In genomic region chr7:73758581-73759138, GRCh38 we compare ENCODE assay signal across 29 cellular contexts. TPM values are rescaled to one million over a fixed set of nuclear protein-coding genes. Genes with fewer than 3 reads are reported as not detected.
DNase-seq lines count a peak whose midpoint lies in the region; ATAC-seq and TF ChIP-seq lines count a peak whose summit lies in the region.
"Had no signal": no experiment of that assay in that cellular context is flagged by ENCODE, and none has a peak within 500 bp of the region (broad histone marks: within the 10 kb centered on the region; RNA-seq: fewer than 3 reads in every experiment).

No MANE protein-coding gene starts in this region.

- no peaks in the 10 kb centered on the region for H3K36me3 Mint-ChIP-seq in natural killer cell treated with Interleukin-12 subunit alpha and Interleukin-12 subunit beta and Interleukin-15 and Interleukin-18, amount 100 ng/mL, for 72 hours
- H3K36me3 Mint-ChIP-seq in natural killer cell, result no peaks in the 10 kb centered on the region
- H3K36me3 Mint-ChIP-seq in activated CD4-positive, alpha-beta T cell treated with anti-CD3 and anti-CD28 coated beads, Interleukin-2, amount 10 ng/mL, durations not matched to agents 7 days and 5 days (ENCODE audit: low read depth), result no peaks in the 10 kb centered on the region
- H3K36me3 Mint-ChIP-seq: stimulated activated effector memory CD8-positive, alpha-beta T cell treated with anti-CD3 and anti-CD28 coated beads, Interleukin-12 subunit alpha, Interleukin-12 subunit beta, amount 100 ng/mL, for 72 hours had no signal

- TF ChIP-seq POLR2A in right lobe of liver (IDR thresholded peaks at IDR 0.05) (no peak), transverse colon (IDR thresholded peaks at IDR 0.05) (peak; percentile 85)

- no peaks in the 10 kb centered on the region for H3K9me3 ChIP-seq in right lobe of liver
- no peaks in the 10 kb centered on the region for H3K9me3 ChIP-seq in transverse colon
- H3K9me3 ChIP-seq: BLaER1 treated with 17β-estradiol and CSF1 and Interleukin-3, amounts not matched to agents 10 nM and 100 nM; suprapubic skin; uterus had no signal

- H3K27me3 ChIP-seq in right lobe of liver, result no peaks in the 10 kb centered on the region
- no peaks in the 10 kb centered on the region for H3K27me3 ChIP-seq in transverse colon
- H3K27me3 ChIP-seq: BLaER1 treated with 17β-estradiol and CSF1 and Interleukin-3, amounts not matched to agents 10 nM and 100 nM; suprapubic skin; uterus had no signal

- H3K27ac ChIP-seq in VCaP, result peak overlapping the region; percentile 87
- H3K27ac ChIP-seq in right lobe of liver, result no peak overlapping the region
- peak overlapping the region; percentile 80 to 91 (median 88) for H3K27ac ChIP-seq in transverse colon
- H3K27ac ChIP-seq: BLaER1 treated with 17β-estradiol and CSF1 and Interleukin-3, amounts not matched to agents 10 nM and 100 nM; coronary artery; KMS-11; suprapubic skin; uterus had no signal

- in situ Hi-C loops in transverse colon (cut with MboI; ENCODE audit: low pct_ligation_motif_present in 1 of 4, low pct_unique_long_range_greater_than_20kb in 1 of 4, low sequenced_read_pairs in 3 of 4), result no loop called here

- H3K27ac Mint-ChIP-seq in natural killer cell treated with Interleukin-12 subunit alpha and Interleukin-12 subunit beta and Interleukin-15 and Interleukin-18, amount 100 ng/mL, for 72 hours, result no peak overlapping the region
- H3K27ac Mint-ChIP-seq in natural killer cell, result no peak overlapping the region
- no peak overlapping the region for H3K27ac Mint-ChIP-seq in activated CD4-positive, alpha-beta T cell treated with anti-CD3 and anti-CD28 coated beads, Interleukin-2, amount 10 ng/mL, durations not matched to agents 7 days and 5 days
- H3K27ac Mint-ChIP-seq: activated CD8-positive, alpha-beta T cell treated with anti-CD3 and anti-CD28 coated beads, Interleukin-2, amount 10 ng/mL, durations not matched to agents 7 days and 5 days; activated T-cell treated with anti-CD3 and anti-CD28 coated beads, Interleukin-2, amount 50 U/mL, for 24 hours; GM23338; stimulated activated effector memory CD8-positive, alpha-beta T cell treated with anti-CD3 and anti-CD28 coated beads, Interleukin-12 subunit alpha, Interleukin-12 subunit beta, amount 100 ng/mL, for 72 hours had no signal

- H3K4me1 ChIP-seq in right lobe of liver, result no peaks in the 10 kb centered on the region
- H3K4me1 ChIP-seq in transverse colon, result peaks cover 0 to 26% (median 19%) of the 10 kb centered on the region in 4 donors
- H3K4me1 ChIP-seq: BLaER1 treated with 17β-estradiol and CSF1 and Interleukin-3, amounts not matched to agents 10 nM and 100 nM; suprapubic skin; uterus had no signal

- POLR2A ChIA-PET in activated CD4-positive, alpha-beta T cell treated with anti-CD3 and anti-CD28 coated beads, Interleukin-2, amount 10 ng/mL, durations not matched to agents 7 days and 5 days (lab: Charles Lee), result no interaction called here

- H3K27me3 Mint-ChIP-seq in natural killer cell treated with Interleukin-12 subunit alpha and Interleukin-12 subunit beta and Interleukin-15 and Interleukin-18, amount 100 ng/mL, for 72 hours, result peaks cover 0 to 6% of the 10 kb centered on the region in 2 donors
- peaks cover 0 to 7% of the 10 kb centered on the region in 2 donors for H3K27me3 Mint-ChIP-seq in natural killer cell (ENCODE audit: low read depth in 2 of 2)
- H3K27me3 Mint-ChIP-seq in activated CD4-positive, alpha-beta T cell treated with anti-CD3 and anti-CD28 coated beads, Interleukin-2, amount 10 ng/mL, durations not matched to agents 7 days and 5 days, result no peaks in the 10 kb centered on the region
- H3K27me3 Mint-ChIP-seq: activated T-cell treated with anti-CD3 and anti-CD28 coated beads, Interleukin-2, amount 50 U/mL, for 24 hours had no signal

- no peak for TF ChIP-seq CTCF in natural killer cell (IDR thresholded peaks at IDR 0.05)
- no peak for TF ChIP-seq CTCF in VCaP (conservative IDR thresholded peaks at IDR 0.05)
- no peak for TF ChIP-seq CTCF in right lobe of liver (IDR thresholded peaks at IDR 0.05)
- no peak for TF ChIP-seq CTCF in transverse colon (IDR thresholded peaks at IDR 0.05)

- H3K9me3 Mint-ChIP-seq in natural killer cell treated with Interleukin-12 subunit alpha and Interleukin-12 subunit beta and Interleukin-15 and Interleukin-18, amount 100 ng/mL, for 72 hours, result no peaks in the 10 kb centered on the region
- H3K9me3 Mint-ChIP-seq in natural killer cell, result no peaks in the 10 kb centered on the region
- H3K9me3 Mint-ChIP-seq in activated CD4-positive, alpha-beta T cell treated with anti-CD3 and anti-CD28 coated beads, Interleukin-2, amount 10 ng/mL, durations not matched to agents 7 days and 5 days, result no peaks in the 10 kb centered on the region
- H3K9me3 Mint-ChIP-seq: activated T-cell treated with anti-CD3 and anti-CD28 coated beads, Interleukin-2, amount 50 U/mL, for 24 hours; GM23338; nephron; stimulated activated effector memory CD8-positive, alpha-beta T cell treated with anti-CD3 and anti-CD28 coated beads, Interleukin-12 subunit alpha, Interleukin-12 subunit beta, amount 100 ng/mL, for 72 hours had no signal

- TF ChIP-seq EP300 in transverse colon (IDR thresholded peaks at IDR 0.05; ENCODE audit: low read depth), result peak; percentile 88

- no peaks in the 10 kb centered on the region for H3K36me3 ChIP-seq in right lobe of liver
- H3K36me3 ChIP-seq in transverse colon, result no peaks in the 10 kb centered on the region
- H3K36me3 ChIP-seq: BLaER1 treated with 17β-estradiol and CSF1 and Interleukin-3, amounts not matched to agents 10 nM and 100 nM; suprapubic skin; uterus had no signal

- ATAC-seq in natural killer cell treated with Interleukin-12 subunit alpha and Interleukin-12 subunit beta and Interleukin-15 and Interleukin-18, amount 100 ng/mL, for 72 hours, result peak in 1 of 2 donors; percentile 13
- ATAC-seq in natural killer cell (no peak), right lobe of liver (peak in 3 of 4 donors; percentile 33 to 53 (median 33))
- ATAC-seq: activated CD4-positive, CD25-positive, alpha-beta regulatory T cell treated with anti-CD3 and anti-CD28 coated beads, Interleukin-2, amount 50 U/mL, for 24 hours; activated CD8-positive, alpha-beta T cell treated with anti-CD3 and anti-CD28 coated beads, Interleukin-2, amount 10 ng/mL, durations not matched to agents 7 days and 5 days; GM23338; stimulated activated effector memory CD8-positive, alpha-beta T cell treated with anti-CD3 and anti-CD28 coated beads, Interleukin-12 subunit alpha, Interleukin-12 subunit beta, amount 100 ng/mL, for 72 hours had no signal

- no peaks in the 10 kb centered on the region for H3K4me1 Mint-ChIP-seq in natural killer cell treated with Interleukin-12 subunit alpha and Interleukin-12 subunit beta and Interleukin-15 and Interleukin-18, amount 100 ng/mL, for 72 hours (ENCODE audit: low read depth in 2 of 2)
- no peaks in the 10 kb centered on the region for H3K4me1 Mint-ChIP-seq in natural killer cell
- H3K4me1 Mint-ChIP-seq in activated CD4-positive, alpha-beta T cell treated with anti-CD3 and anti-CD28 coated beads, Interleukin-2, amount 10 ng/mL, durations not matched to agents 7 days and 5 days, result no peaks in the 10 kb centered on the region
- H3K4me1 Mint-ChIP-seq: nephron; stimulated activated effector memory CD8-positive, alpha-beta T cell treated with anti-CD3 and anti-CD28 coated beads, Interleukin-12 subunit alpha, Interleukin-12 subunit beta, amount 100 ng/mL, for 72 hours had no signal

- no peak overlapping the region for H3K4me3 Mint-ChIP-seq in natural killer cell treated with Interleukin-12 subunit alpha and Interleukin-12 subunit beta and Interleukin-15 and Interleukin-18, amount 100 ng/mL, for 72 hours
- no peak overlapping the region for H3K4me3 Mint-ChIP-seq in natural killer cell
- no peak overlapping the region for H3K4me3 Mint-ChIP-seq in activated CD4-positive, alpha-beta T cell treated with anti-CD3 and anti-CD28 coated beads, Interleukin-2, amount 10 ng/mL, durations not matched to agents 7 days and 5 days
- H3K4me3 Mint-ChIP-seq: activated CD8-positive, alpha-beta T cell treated with anti-CD3 and anti-CD28 coated beads, Interleukin-2, amount 10 ng/mL, durations not matched to agents 7 days and 5 days; activated T-cell treated with anti-CD3 and anti-CD28 coated beads, Interleukin-2, amount 50 U/mL, for 24 hours; GM23338; nephron; stimulated activated effector memory CD8-positive, alpha-beta T cell treated with anti-CD3 and anti-CD28 coated beads, Interleukin-12 subunit alpha, Interleukin-12 subunit beta, amount 100 ng/mL, for 72 hours had no signal

- peak; percentile 31 for DNase-seq in natural killer cell treated with Interleukin-12 subunit alpha and Interleukin-12 subunit beta and Interleukin-15 and Interleukin-18, amount 100 ng/mL, for 72 hours (ENCODE audit: low spot score)
- DNase-seq in natural killer cell (no peak), right lobe of liver (no peak), transverse colon (peak; percentile 84), NCI-H2107 (lab: John Stamatoyannopoulos, UW) (no peak), putamen (ENCODE audit: low spot score) (no peak)
- no peak for DNase-seq in activated CD4-positive, alpha-beta T cell treated with anti-CD3 and anti-CD28 coated beads, Interleukin-2, amount 10 ng/mL, durations not matched to agents 7 days and 5 days
- DNase-seq: ACHN; activated CD8-positive, alpha-beta T cell treated with anti-CD3 and anti-CD28 coated beads, Interleukin-2, amount 10 ng/mL, durations not matched to agents 7 days and 5 days; activated naive CD4-positive, alpha-beta T cell treated with Interleukin-2 at 50 U/mL for 16 hours; activated T-cell treated with anti-CD3 and anti-CD28 coated beads, Interleukin-2, amount 50 U/mL, for 24 hours; mesenchymal stem cell; NCI-H1694 treated with DMSO at 0.1 percent for 48 hours; NCI-H2227 treated with DMSO at 0.1 percent for 48 hours; NCI-H82; stimulated activated CD4-positive, alpha-beta T cell treated with anti-CD3 and anti-CD28 coated beads, Interleukin-2, amount 100 ng/mL, for 24 hours; uterus had no signal

- intact Hi-C loops in natural killer cell (cut with micrococcal nuclease) (no loop called here), right lobe of liver (cut with DNase I) (no loop called here), transverse colon (cut with DNase I; ENCODE audit: low total_unique reads) (no loop called here)

- CTCF ChIA-PET in activated CD4-positive, alpha-beta T cell treated with anti-CD3 and anti-CD28 coated beads, Interleukin-2, amount 10 ng/mL, durations not matched to agents 7 days and 5 days (lab: Charles Lee), result no interaction called here

- no peak overlapping the region for H3K4me3 ChIP-seq in right lobe of liver
- H3K4me3 ChIP-seq in transverse colon, result no peak overlapping the region
- H3K4me3 ChIP-seq: BLaER1 treated with 17β-estradiol and CSF1 and Interleukin-3, amounts not matched to agents 10 nM and 100 nM; coronary artery; GM23338; suprapubic skin; uterus had no signal

- WGBS in right lobe of liver (ENCODE audit: insufficient coverage, low coverage, low lambda C conversion rate, missing lambda C conversion rate), result 0% methylated on average over 1 of the region's 7 CpGs
- WGBS in transverse colon (ENCODE audit: low coverage in 1 of 2), 2 donors, result 44% methylated on average over 3 of the region's 7 CpGs; no CpG with 5 or more reads in 1 of the 2 donors

RNA-seq across cellular contexts. Expression of gene CLDN3, which starts 11.4 kb away (rescaled TPM):
- not detected for total RNA-seq in natural killer cell treated with Interleukin-12 subunit alpha and Interleukin-12 subunit beta and Interleukin-15 and Interleukin-18, amount 100 ng/mL, for 72 hours
- total RNA-seq in natural killer cell, result not detected
- 10 to 100 TPM; 16.1 to 37.3 (median 19.9) TPM for total RNA-seq in right lobe of liver
- total RNA-seq in transverse colon, result 1,000 to 10,000 TPM in 3 of 4 donors, 100 to 1,000 TPM in 1; 672 to 1,662 (median 1,512) TPM
- total RNA-seq in activated CD4-positive, alpha-beta T cell treated with anti-CD3 and anti-CD28 coated beads, Interleukin-2, amount 10 ng/mL, durations not matched to agents 7 days and 5 days, result not detected
- total RNA-seq: activated CD8-positive, alpha-beta T cell treated with anti-CD3 and anti-CD28 coated beads, Interleukin-2, amount 10 ng/mL, durations not matched to agents 7 days and 5 days; bronchial epithelial cell; posterior vena cava; T-helper 2 cell treated with Interferon-gamma antibody and Interleukin-4, amounts not matched to agents 100 ng/mL and 5 ng/mL, for 36 hours had no signal

RNA-seq across cellular contexts. Expression of gene ABHD11, which starts 20.1 kb away (rescaled TPM):
- 10 to 100 TPM; 16.9 to 24.2 TPM for total RNA-seq in natural killer cell treated with Interleukin-12 subunit alpha and Interleukin-12 subunit beta and Interleukin-15 and Interleukin-18, amount 100 ng/mL, for 72 hours
- 10 to 100 TPM; 14.7 to 23.7 (median 20.0) TPM for total RNA-seq in natural killer cell
- total RNA-seq in right lobe of liver, result 1 to 10 TPM; 5.6 to 8.4 (median 7.0) TPM
- total RNA-seq in transverse colon, result 100 to 1,000 TPM; 108 to 177 (median 117) TPM
- 10 to 100 TPM; 13.3 to 15.6 TPM for total RNA-seq in activated CD4-positive, alpha-beta T cell treated with anti-CD3 and anti-CD28 coated beads, Interleukin-2, amount 10 ng/mL, durations not matched to agents 7 days and 5 days

RNA-seq across cellular contexts. Expression of gene STX1A, which starts 39.2 kb away (rescaled TPM):
- total RNA-seq in natural killer cell treated with Interleukin-12 subunit alpha and Interleukin-12 subunit beta and Interleukin-15 and Interleukin-18, amount 100 ng/mL, for 72 hours, result 10 to 100 TPM; 17.8 to 23.2 TPM
- 10 to 100 TPM; 13.2 to 20.4 (median 14.7) TPM for total RNA-seq in natural killer cell
- total RNA-seq in right lobe of liver, result 1 to 10 TPM; 1.4 to 2.8 (median 1.9) TPM
- 1 to 10 TPM; 4.1 to 6.0 (median 5.0) TPM for total RNA-seq in transverse colon
- 1 to 10 TPM; 6.7 to 7.4 TPM for total RNA-seq in activated CD4-positive, alpha-beta T cell treated with anti-CD3 and anti-CD28 coated beads, Interleukin-2, amount 10 ng/mL, durations not matched to agents 7 days and 5 days

Comparison
In these comparisons a context has a peak if more than half of its experiments do, and no peak if none do; other contexts are left out.
1. DNase-seq: peak in natural killer cell treated with Interleukin-12 subunit alpha and Interleukin-12 subunit beta and Interleukin-15 and Interleukin-18, amount 100 ng/mL, for 72 hours (single experiment) and transverse colon (single experiment); none in natural killer cell (single experiment), right lobe of liver (0 of 3), activated CD4-positive, alpha-beta T cell treated with anti-CD3 and anti-CD28 coated beads, Interleukin-2, amount 10 ng/mL, durations not matched to agents 7 days and 5 days (single experiment), NCI-H2107 (single experiment) and putamen (single experiment).
2. ATAC-seq: peak in right lobe of liver (3 of 4); none in natural killer cell (0 of 3).
3. H3K27ac ChIP-seq: peak in VCaP (single experiment) and transverse colon (4 of 4); none in right lobe of liver (0 of 3).
4. RNA of gene CLDN3, which starts 11.4 kb away (total RNA-seq): 672 to 1,662 TPM in transverse colon; 16.1 to 37.3 TPM in right lobe of liver, not detected in natural killer cell treated with Interleukin-12 subunit alpha and Interleukin-12 subunit beta and Interleukin-15 and Interleukin-18, amount 100 ng/mL, for 72 hours, not detected in natural killer cell and not detected in activated CD4-positive, alpha-beta T cell treated with anti-CD3 and anti-CD28 coated beads, Interleukin-2, amount 10 ng/mL, durations not matched to agents 7 days and 5 days; every median in the first group is over 10 times any median in the second.
5. RNA of gene ABHD11, which starts 20.1 kb away (total RNA-seq): 108 to 177 TPM in transverse colon; 16.9 to 24.2 TPM in natural killer cell treated with Interleukin-12 subunit alpha and Interleukin-12 subunit beta and Interleukin-15 and Interleukin-18, amount 100 ng/mL, for 72 hours, 14.7 to 23.7 TPM in natural killer cell, 13.3 to 15.6 TPM in activated CD4-positive, alpha-beta T cell treated with anti-CD3 and anti-CD28 coated beads, Interleukin-2, amount 10 ng/mL, durations not matched to agents 7 days and 5 days and 5.6 to 8.4 TPM in right lobe of liver; every median in the first group is over 4 times any median in the second.